In the genomic region with DNA sequence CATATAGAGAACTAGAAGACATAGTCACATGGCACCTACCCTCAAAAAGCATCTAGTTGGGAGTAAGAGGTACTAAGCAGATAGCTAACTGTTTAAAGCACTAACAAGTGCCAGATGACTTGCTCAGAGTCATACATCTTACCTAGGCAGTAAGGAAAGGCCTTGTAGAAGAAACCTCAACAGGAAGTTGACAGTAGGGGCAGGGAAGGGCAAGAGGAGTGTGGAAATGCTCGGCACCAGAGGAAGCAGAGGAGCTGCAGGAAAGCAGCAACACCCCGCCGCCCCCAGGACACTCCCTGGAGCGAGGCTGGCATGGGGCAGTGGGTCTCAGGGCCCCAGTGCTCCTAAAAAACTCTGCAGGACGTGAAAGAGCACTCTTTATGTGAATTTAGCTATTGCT, we compare ENCODE assay signal across 1 cellular context.
TF ChIP-seq lines count a peak whose summit lies in the region.

No MANE protein-coding gene starts in this region.

TF ChIP-seq in GM23338, 12 proteins besides CTCF, POLR2A, EP300 and RAD21 (continued from another document):
- TF ChIP-seq POLR2AphosphoS5 (IDR thresholded peaks at IDR 0.05; ENCODE audit: low read depth): no peak
